Comparison of ENCODE assay signal across 26 cellular contexts in genomic region chr1:235441159-235441685, GRCh38.
DNase-seq lines count a peak whose midpoint lies in the region; ATAC-seq and TF ChIP-seq lines count a peak whose summit lies in the region.
"Had no signal": no experiment of that assay in that cellular context is flagged by ENCODE, and none has a peak within 500 bp of the region (broad histone marks: within the 10 kb centered on the region; RNA-seq: fewer than 3 reads in every experiment).

No MANE protein-coding gene starts in this region.

- H3K27ac Mint-ChIP-seq in WTC11 = peak overlapping the region; percentile 58
- H3K27ac Mint-ChIP-seq: natural killer cell treated with Interleukin-12 subunit alpha and Interleukin-12 subunit beta and Interleukin-15 and Interleukin-18, amount 100 ng/mL, for 72 hours; type B pancreatic cell had no signal

- H3K4me3 ChIP-seq in cardiac muscle cell = no peak overlapping the region
- no peak overlapping the region for H3K4me3 ChIP-seq in left ventricle myocardium inferior
- H3K4me3 ChIP-seq in mesendoderm (ENCODE audit: low read length) = no peak overlapping the region
- H3K4me3 ChIP-seq: dorsolateral prefrontal cortex, HAP-1, lower lobe of right lung, pancreas had no signal

- TF ChIP-seq CTCF in cardiac muscle cell (IDR thresholded peaks at IDR 0.05; ENCODE audit: low read depth, low read length) = no peak
- no peak for TF ChIP-seq CTCF in left ventricle myocardium inferior (IDR thresholded peaks at IDR 0.05; ENCODE audit: borderline replicate concordance)
- TF ChIP-seq CTCF in WTC11 (IDR thresholded peaks at IDR 0.05) = no peak

- no peak overlapping the region for H2AK5ac ChIP-seq in mesendoderm (ENCODE audit: low read length)

- intact Hi-C loops in left ventricle myocardium inferior (cut with micrococcal nuclease) = no loop called here

- CTCF ChIA-PET in WTC11 (lab: Charles Lee) = interaction anchor here (0.7 kb wide), 1 partner anchor 64 kb away, joined by 5 read pairs; no protein-coding TSS in a partner anchor

- no peaks in the 10 kb centered on the region for H3K27me3 Mint-ChIP-seq in WTC11 (ENCODE audit: low read depth)
- H3K27me3 Mint-ChIP-seq: natural killer cell treated with Interleukin-12 subunit alpha and Interleukin-12 subunit beta and Interleukin-15 and Interleukin-18, amount 100 ng/mL, for 72 hours; type B pancreatic cell had no signal

- ATAC-seq in WTC11 (no peak), GM21360 (IDR thresholded peaks at IDR 0.05; ENCODE audit: unreplicated experiment) (no peak)
- ATAC-seq: natural killer cell treated with Interleukin-12 subunit alpha and Interleukin-12 subunit beta and Interleukin-15 and Interleukin-18, amount 100 ng/mL, for 72 hours; pancreas; right cardiac atrium had no signal

- no peak overlapping the region for H4K8ac ChIP-seq in mesendoderm (ENCODE audit: low read depth, low read length)

- peaks cover 63% of the 10 kb centered on the region for H3K36me3 Mint-ChIP-seq in WTC11

- no peak overlapping the region for H2BK120ac ChIP-seq in mesendoderm (ENCODE audit: low read depth, low read length)

- H3K27ac ChIP-seq in cardiac muscle cell = peak overlapping the region; percentile 0
- no peak overlapping the region for H3K27ac ChIP-seq in left ventricle myocardium inferior (replicated peaks)
- no peak overlapping the region for H3K27ac ChIP-seq in mesendoderm (ENCODE audit: low read depth, low read length)
- H3K27ac ChIP-seq: dorsolateral prefrontal cortex, lower lobe of right lung, pancreas had no signal

- H2BK5ac ChIP-seq in mesendoderm (ENCODE audit: low read length) = no peak overlapping the region

- H3K23ac ChIP-seq in mesendoderm (ENCODE audit: low read length) = no peak overlapping the region

- H3K18ac ChIP-seq in mesendoderm (ENCODE audit: low read length) = no peak overlapping the region

- no peak overlapping the region for H2BK15ac ChIP-seq in mesendoderm (replicated peaks; ENCODE audit: low read depth)

- no peaks in the 10 kb centered on the region for H3K79me1 ChIP-seq in mesendoderm (ENCODE audit: low read length)

- no CpG with 5 or more reads among the region's 6 CpGs for WGBS in mesendoderm (ENCODE audit: extremely low coverage, insufficient coverage, low lambda C conversion rate)

- H3K9me3 ChIP-seq in cardiac muscle cell (ENCODE audit: low read depth) = no peaks in the 10 kb centered on the region
- H3K9me3 ChIP-seq in left ventricle myocardium inferior (replicated peaks) = no peaks in the 10 kb centered on the region
- H3K9me3 ChIP-seq: HAP-1, lower lobe of right lung, pancreas had no signal

- no peaks in the 10 kb centered on the region for H3K4me1 Mint-ChIP-seq in WTC11

- H3K9me3 Mint-ChIP-seq in WTC11 = no peaks in the 10 kb centered on the region
- H3K9me3 Mint-ChIP-seq: natural killer cell treated with Interleukin-12 subunit alpha and Interleukin-12 subunit beta and Interleukin-15 and Interleukin-18, amount 100 ng/mL, for 72 hours; type B pancreatic cell had no signal

- POLR2A ChIA-PET in WTC11 (lab: Charles Lee) = interaction anchor here (0.6 kb wide), 1 partner anchor 64 kb away, joined by 6 read pairs; no protein-coding TSS in a partner anchor

- no peak overlapping the region for H3K4ac ChIP-seq in mesendoderm (ENCODE audit: low read depth, low read length)

- H3K79me2 ChIP-seq in mesendoderm (ENCODE audit: control insufficient read depth, insufficient read depth, low read length) = no peaks in the 10 kb centered on the region

- H3K4me2 ChIP-seq in mesendoderm (ENCODE audit: low read length) = no peak overlapping the region

- no peak overlapping the region for H3K4me3 Mint-ChIP-seq in WTC11
- H3K4me3 Mint-ChIP-seq: natural killer cell treated with Interleukin-12 subunit alpha and Interleukin-12 subunit beta and Interleukin-15 and Interleukin-18, amount 100 ng/mL, for 72 hours; type B pancreatic cell had no signal

- no peaks in the 10 kb centered on the region for H3K4me1 ChIP-seq in cardiac muscle cell (ENCODE audit: low read depth)
- no peaks in the 10 kb centered on the region for H3K4me1 ChIP-seq in left ventricle myocardium inferior
- H3K4me1 ChIP-seq in mesendoderm (ENCODE audit: control insufficient read depth, low read depth, low read length) = no peaks in the 10 kb centered on the region
- H3K4me1 ChIP-seq: HAP-1, lower lobe of right lung, pancreas had no signal

- H3K56ac ChIP-seq in mesendoderm (ENCODE audit: low read length) = no peak overlapping the region

- H3K9ac ChIP-seq in mesendoderm (ENCODE audit: low read length) = no peak overlapping the region

- H3K27me3 ChIP-seq in cardiac muscle cell = no peaks in the 10 kb centered on the region
- H3K27me3 ChIP-seq in left ventricle myocardium inferior (ENCODE audit: low read depth) = no peaks in the 10 kb centered on the region
- H3K27me3 ChIP-seq in mesendoderm (ENCODE audit: insufficient read depth, low read length, poor library complexity) = no peaks in the 10 kb centered on the region
- H3K27me3 ChIP-seq: dorsolateral prefrontal cortex, pancreas had no signal

- H4K5ac ChIP-seq in mesendoderm (ENCODE audit: low read length) = no peak overlapping the region

- H3K36me3 ChIP-seq in cardiac muscle cell = peaks cover 51% of the 10 kb centered on the region
- H3K36me3 ChIP-seq in left ventricle myocardium inferior = peaks cover 99% of the 10 kb centered on the region
- peaks cover 8% of the 10 kb centered on the region for H3K36me3 ChIP-seq in mesendoderm (ENCODE audit: control insufficient read depth, insufficient read depth, low read length)

- DNase-seq in cardiac muscle cell (ENCODE audit: low read depth in 1 of 2, low spot score in 1 of 2) (no peak), left ventricle myocardium inferior (no peak), WTC11 (ENCODE audit: low spot score) (no peak), mesendoderm (peak; percentile 44), NCI-H774 (lab: John Stamatoyannopoulos, UW) (no peak), NCI-H1694 treated with DMSO at 0.1 percent for 48 hours (lab: John Stamatoyannopoulos, UW) (no peak)
- DNase-seq: activated CD4-positive, alpha-beta T cell treated with anti-CD3 and anti-CD28 coated beads, Interleukin-2, amount 50 U/mL, for 48 hours; activated gamma-delta T cell treated with Interleukin-2 at 50 U/mL for 16 hours; C1 segment of cervical spinal cord; COR-L47; DMS79; dorsolateral prefrontal cortex; GDM1; Kasumi-1; kidney; lower lobe of right lung; NCI-H146; NCI-H510A; pancreas; right cardiac atrium; SHP77 treated with DMSO at 0.1 percent for 48 hours; stimulated activated CD4-positive, alpha-beta T cell treated with anti-CD3 and anti-CD28 coated beads, Interleukin-4, amount 100 ng/mL, for 1 hour had no signal

TF ChIP-seq in WTC11, 78 proteins besides CTCF, POLR2A, EP300 and RAD21 (continues in another document):
- TF ChIP-seq GABPB1 (CRISPR knock-in tag; IDR thresholded peaks at IDR 0.05) = no peak
- no peak for TF ChIP-seq ZNF219 (CRISPR knock-in tag; IDR thresholded peaks at IDR 0.05; ENCODE audit: borderline replicate concordance)
- TF ChIP-seq ZNF121 (CRISPR knock-in tag; IDR thresholded peaks at IDR 0.05) = no peak
- TF ChIP-seq ZNF671 (CRISPR knock-in tag; IDR thresholded peaks at IDR 0.05) = no peak
- TF ChIP-seq MYBL2 (CRISPR knock-in tag; IDR thresholded peaks at IDR 0.05) = no peak
- TF ChIP-seq ZNF396 (CRISPR knock-in tag; IDR thresholded peaks at IDR 0.05; ENCODE audit: borderline replicate concordance) = no peak
- no peak for TF ChIP-seq ATF1 (CRISPR knock-in tag; IDR thresholded peaks at IDR 0.05)
- TF ChIP-seq PRDM15 (CRISPR knock-in tag; IDR thresholded peaks at IDR 0.05) = no peak
- TF ChIP-seq NFYB (CRISPR knock-in tag; conservative IDR thresholded peaks at IDR 0.05; ENCODE audit: low read depth) = no peak
- TF ChIP-seq ATF6 (CRISPR knock-in tag; IDR thresholded peaks at IDR 0.05) = no peak
- no peak for TF ChIP-seq IRF2 (CRISPR knock-in tag; IDR thresholded peaks at IDR 0.05; ENCODE audit: borderline replicate concordance, low read depth)
